ENCODE assay signal across 8 cellular contexts in the genomic region with DNA sequence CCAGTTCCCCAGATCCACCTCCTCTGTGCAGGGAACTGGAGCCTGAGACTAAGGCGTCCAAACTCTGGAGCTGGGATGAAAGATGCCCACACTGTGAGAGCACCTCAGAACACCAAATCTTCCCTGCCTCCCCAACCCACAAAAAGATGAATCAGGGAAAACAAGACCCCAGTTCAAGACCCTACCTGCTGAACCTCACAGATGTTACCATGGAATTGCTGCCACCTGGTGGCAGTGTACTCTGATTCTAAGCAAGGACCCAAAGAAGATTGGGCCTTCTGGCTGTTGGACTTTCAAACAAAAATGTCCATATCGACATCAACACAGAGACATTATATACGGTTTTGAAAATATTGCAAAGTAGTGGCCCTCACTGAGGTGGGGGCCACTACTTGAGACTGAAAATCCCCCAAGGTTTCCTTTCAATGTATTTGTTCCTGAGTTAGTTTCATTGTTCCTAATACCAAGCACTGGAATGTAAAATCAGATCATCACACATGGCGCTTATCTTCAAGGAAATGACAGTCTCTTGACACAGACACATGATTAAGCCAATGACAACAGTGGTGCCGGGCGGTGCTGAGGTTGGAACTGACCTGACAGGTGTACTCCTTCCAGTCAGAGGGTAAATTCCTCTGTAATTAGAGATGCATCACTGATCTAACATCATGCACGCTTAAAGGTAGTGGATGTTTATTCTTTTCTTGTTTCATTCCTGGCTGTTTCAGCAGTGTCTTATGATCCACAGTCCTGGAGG.
DNase-seq lines count a peak whose midpoint lies in the region; ATAC-seq and TF ChIP-seq lines count a peak whose summit lies in the region.

No MANE protein-coding gene starts in this region.

- DNase-seq in ELR (ENCODE audit: low read depth): peak; percentile 19
- peak; percentile 41 for DNase-seq in HuH-7.5 (ENCODE audit: low spot score)
- peak; percentile 1 for DNase-seq in brain microvascular endothelial cell
- DNase-seq in myocyte (ENCODE audit: low read depth): peak; percentile 9
- DNase-seq in SHP77 (lab: John Stamatoyannopoulos, UW): no peak

- no peaks in the 10 kb centered on the region for H3K27me3 ChIP-seq in brain microvascular endothelial cell (replicated peaks)

- H3K36me3 ChIP-seq in brain microvascular endothelial cell (replicated peaks): no peaks in the 10 kb centered on the region

- in situ Hi-C loops in brain microvascular endothelial cell (cut with HindIII; ENCODE audit: low pct_ligation_motif_present, low sequenced_read_pairs): no loop called here

- no peak for ATAC-seq in HG03520 (IDR thresholded peaks at IDR 0.05; ENCODE audit: unreplicated experiment)
- no peak for ATAC-seq in GM21360 (IDR thresholded peaks at IDR 0.05; ENCODE audit: unreplicated experiment)
- no peak for ATAC-seq in GM21528 (IDR thresholded peaks at IDR 0.05; ENCODE audit: low FRiP score, unreplicated experiment)

- no peak overlapping the region for H3K27ac ChIP-seq in brain microvascular endothelial cell

- peak; percentile 57 for TF ChIP-seq CTCF in brain microvascular endothelial cell (IDR thresholded peaks at IDR 0.05; ENCODE audit: low read depth, low read length, missing control alignments)

- no peak overlapping the region for H3K4me3 ChIP-seq in brain microvascular endothelial cell (ENCODE audit: low read depth, low read length)

Comparison
In these comparisons a context has a peak if more than half of its experiments do, and no peak if none do; other contexts are left out.
1. DNase-seq: peak in ELR (single experiment), HuH-7.5 (single experiment), brain microvascular endothelial cell (single experiment) and myocyte (single experiment); none in SHP77 (0 of 2).